ENCODE assay signal across 19 cellular contexts in genomic region chr12:110345963-110346362, GRCh38. TPM values are rescaled to one million over a fixed set of nuclear protein-coding genes. Genes with fewer than 3 reads are reported as not detected.
DNase-seq lines count a peak whose midpoint lies in the region; ATAC-seq, FAIRE-seq and TF ChIP-seq lines count a peak whose summit lies in the region.
"Had no signal": no experiment of that assay in that cellular context is flagged by ENCODE, and none has a peak within 500 bp of the region (broad histone marks: within the 10 kb centered on the region; RNA-seq: fewer than 3 reads in every experiment).

No MANE protein-coding gene starts in this region.

- H3K27me3 Mint-ChIP-seq in activated CD4-positive, alpha-beta T cell treated with anti-CD3 and anti-CD28 coated beads for 36 hours: no peaks in the 10 kb centered on the region
- no peaks in the 10 kb centered on the region for H3K27me3 Mint-ChIP-seq in CD8-positive, alpha-beta memory T cell
- H3K27me3 Mint-ChIP-seq: naive B cell had no signal

- no peak overlapping the region for H3K27ac Mint-ChIP-seq in activated CD4-positive, alpha-beta T cell treated with anti-CD3 and anti-CD28 coated beads for 36 hours
- peak overlapping the region in 1 of 8 donors; percentile 23 for H3K27ac Mint-ChIP-seq in CD8-positive, alpha-beta memory T cell

- peaks cover 80% of the 10 kb centered on the region for H3K36me3 Mint-ChIP-seq in activated CD4-positive, alpha-beta T cell treated with anti-CD3 and anti-CD28 coated beads for 36 hours (ENCODE audit: low read depth)
- peaks cover 34 to 82% (median 34%) of the 10 kb centered on the region in 3 donors for H3K36me3 Mint-ChIP-seq in CD8-positive, alpha-beta memory T cell

- peak; percentile 23 for FAIRE-seq in GM12891 (lab: Jason Lieb, UNC)
- FAIRE-seq: small intestine had no signal

- TF ChIP-seq POLR2A in GM12891 (IDR thresholded peaks at IDR 0.05; ENCODE audit: low read depth, low read length) (no peak), gastrocnemius medialis (IDR thresholded peaks at IDR 0.05) (no peak)

- no peaks in the 10 kb centered on the region for H4K20me1 ChIP-seq in PC-9 (ENCODE audit: insufficient read depth)

- no peaks in the 10 kb centered on the region for H3K27me3 ChIP-seq in PC-9 (ENCODE audit: insufficient read depth, low read depth)
- no peaks in the 10 kb centered on the region for H3K27me3 ChIP-seq in gastrocnemius medialis
- H3K27me3 ChIP-seq in CD8-positive, alpha-beta memory T cell (ENCODE audit: insufficient read depth, low read length, poor library complexity, severe bottlenecking): no peaks in the 10 kb centered on the region
- H3K27me3 ChIP-seq: SJSA1 had no signal

- no peak for ATAC-seq in gastrocnemius medialis
- ATAC-seq in activated CD4-positive, alpha-beta T cell treated with anti-CD3 and anti-CD28 coated beads for 36 hours: no peak
- ATAC-seq in GM21786 (IDR thresholded peaks at IDR 0.05; ENCODE audit: unreplicated experiment): no peak
- ATAC-seq: activated T-cell treated with anti-CD3 and anti-CD28 coated beads, Interleukin-2, amount 50 U/mL, for 4 hours had no signal

- H3F3A ChIP-seq in PC-9 (ENCODE audit: insufficient read depth, low read depth): peaks cover 67% of the 10 kb centered on the region

- H2AFZ ChIP-seq in PC-9: no peak overlapping the region
- H2AFZ ChIP-seq: parathyroid adenoma had no signal

- TF ChIP-seq CTCF in PC-9 (conservative IDR thresholded peaks at IDR 0.05): no peak
- TF ChIP-seq CTCF in gastrocnemius medialis (IDR thresholded peaks at IDR 0.05 in 4 of 5, conservative IDR thresholded peaks at IDR 0.05 in 1 of 5): no peak

- H3K4me1 ChIP-seq in PC-9 (replicated peaks; ENCODE audit: insufficient read depth) (peaks cover 34% of the 10 kb centered on the region), gastrocnemius medialis (no peaks in the 10 kb centered on the region)
- H3K4me1 ChIP-seq in CD8-positive, alpha-beta memory T cell (ENCODE audit: insufficient read depth, low read length): peaks cover 18% of the 10 kb centered on the region
- H3K4me1 ChIP-seq: HAP-1, SJSA1 had no signal

- H3K9me2 ChIP-seq in PC-9 (ENCODE audit: insufficient read depth): no peaks in the 10 kb centered on the region

- H3K9me3 ChIP-seq in PC-9 (ENCODE audit: insufficient read depth, low read depth) (no peaks in the 10 kb centered on the region), gastrocnemius medialis (no peaks in the 10 kb centered on the region)
- no peaks in the 10 kb centered on the region for H3K9me3 ChIP-seq in CD8-positive, alpha-beta memory T cell (ENCODE audit: low read length)
- H3K9me3 ChIP-seq: HAP-1, SJSA1 had no signal

- H3K4me3 Mint-ChIP-seq in activated CD4-positive, alpha-beta T cell treated with anti-CD3 and anti-CD28 coated beads for 36 hours: no peak overlapping the region
- no peak overlapping the region for H3K4me3 Mint-ChIP-seq in CD8-positive, alpha-beta memory T cell
- H3K4me3 Mint-ChIP-seq: activated T-cell treated with anti-CD3 and anti-CD28 coated beads, Interleukin-2, amount 50 U/mL, for 4 hours; naive B cell had no signal

- intact Hi-C loops in PC-9 (cut with micrococcal nuclease; ENCODE audit: unreplicated experiment) (loop anchor here (2.0 kb wide), 1 partner anchor 77 kb away; no protein-coding TSS in a partner anchor), gastrocnemius medialis (cut with DNase I; ENCODE audit: low total_unique reads) (no loop called here)
- intact Hi-C loops in activated CD4-positive, alpha-beta T cell treated with anti-CD3 and anti-CD28 coated beads for 36 hours (cut with DNase I, micrococcal nuclease): no loop called here

- peak overlapping the region; percentile 65 for H3K4me2 ChIP-seq in PC-9

- in situ Hi-C loops in gastrocnemius medialis (cut with MboI; ENCODE audit: low sequenced_read_pairs in 4 of 4): no loop called here

- H3K4me3 ChIP-seq in PC-9: no peak overlapping the region
- H3K4me3 ChIP-seq in gastrocnemius medialis: no peak overlapping the region
- no peak overlapping the region for H3K4me3 ChIP-seq in CD8-positive, alpha-beta memory T cell (ENCODE audit: low read length)
- H3K4me3 ChIP-seq: HAP-1, SJSA1 had no signal

- peaks cover 33% of the 10 kb centered on the region for H3K4me1 Mint-ChIP-seq in activated CD4-positive, alpha-beta T cell treated with anti-CD3 and anti-CD28 coated beads for 36 hours
- H3K4me1 Mint-ChIP-seq in CD8-positive, alpha-beta memory T cell: peaks cover 10 to 13% (median 12%) of the 10 kb centered on the region in 3 donors

- POLR2A ChIA-PET in PC-9 (lab: Charles Lee; ENCODE audit: unreplicated experiment): interaction anchor here (0.7 kb wide), 1 partner anchor 18 kb away, joined by 3 read pairs; no protein-coding TSS in a partner anchor
- POLR2A ChIA-PET in activated CD4-positive, alpha-beta T cell treated with anti-CD3 and anti-CD28 coated beads for 36 hours (lab: Charles Lee): no interaction called here
- POLR2A ChIA-PET in CD8-positive, alpha-beta memory T cell (lab: Charles Lee): no interaction called here

- peaks cover 17% of the 10 kb centered on the region; the same call in 1 of the 2 replicates for H3K79me2 ChIP-seq in PC-9 (ENCODE audit: low read depth)
- H3K79me2 ChIP-seq: parathyroid adenoma had no signal

- H3K27ac ChIP-seq in PC-9 (peak overlapping the region; percentile 91), epithelial cell of prostate (peak overlapping the region; percentile 94), gastrocnemius medialis (peak overlapping the region in 3 of 4 donors; percentile 27 to 60 (median 54))
- H3K27ac ChIP-seq in CD8-positive, alpha-beta memory T cell (ENCODE audit: low read depth, low read length): no peak overlapping the region
- H3K27ac ChIP-seq: parathyroid adenoma, SJSA1 had no signal

- peaks cover 62% of the 10 kb centered on the region for H3K36me3 ChIP-seq in PC-9 (ENCODE audit: low read depth)
- peaks cover 10 to 100% of the 10 kb centered on the region in 2 donors for H3K36me3 ChIP-seq in gastrocnemius medialis
- peaks cover 56% of the 10 kb centered on the region for H3K36me3 ChIP-seq in CD8-positive, alpha-beta memory T cell (ENCODE audit: insufficient read depth, low read length)

- TSS peak; percentile 12 for BruUV-seq in PC-9 (replicated peaks; lab: Mats Ljungman, UMichigan)

- DNase-seq in GM12891 (ENCODE audit: insufficient read length, low spot score) (no peak), PC-9 (no peak), epithelial cell of prostate (ENCODE audit: low read depth, low spot score) (no peak), gastrocnemius medialis (no peak)
- no peak for DNase-seq in activated CD4-positive, alpha-beta T cell treated with anti-CD3 and anti-CD28 coated beads for 36 hours
- DNase-seq in CD8-positive, alpha-beta memory T cell: no peak
- DNase-seq: activated CD4-positive, alpha-beta T cell treated with anti-CD3 and anti-CD28 coated beads for 48 hours; activated T-cell treated with anti-CD3 and anti-CD28 coated beads, Interleukin-2, amount 50 U/mL, for 4 hours; C1 segment of cervical spinal cord; DMS79 treated with DMSO at 0.1 percent for 48 hours; effector CD4-positive, alpha-beta T cell; Karpas-422; naive B cell; NCI-H69; small intestine had no signal

- H3K9me3 Mint-ChIP-seq in activated CD4-positive, alpha-beta T cell treated with anti-CD3 and anti-CD28 coated beads for 36 hours (ENCODE audit: low read depth): no peaks in the 10 kb centered on the region
- no peaks in the 10 kb centered on the region for H3K9me3 Mint-ChIP-seq in CD8-positive, alpha-beta memory T cell
- H3K9me3 Mint-ChIP-seq: activated T-cell treated with anti-CD3 and anti-CD28 coated beads, Interleukin-2, amount 50 U/mL, for 4 hours; naive B cell had no signal

- CTCF ChIA-PET in PC-9 (lab: Charles Lee): no interaction called here
- CTCF ChIA-PET in activated CD4-positive, alpha-beta T cell treated with anti-CD3 and anti-CD28 coated beads for 36 hours (lab: Charles Lee): no interaction called here
- CTCF ChIA-PET in CD8-positive, alpha-beta memory T cell (lab: Charles Lee): no interaction called here

TF ChIP-seq in GM12891, 5 proteins besides CTCF, POLR2A, EP300 and RAD21:
- TF ChIP-seq PAX5 (IDR thresholded peaks at IDR 0.05; ENCODE audit: insufficient read depth, low read length, severe bottlenecking): no peak
- peak; percentile 58; the same call in 1 of the 2 replicates for TF ChIP-seq POLR2AphosphoS5 (IDR thresholded peaks at IDR 0.05; ENCODE audit: low read depth, low read length)

RNA-seq across cellular contexts. Expression of gene ANAPC7, which starts 57.5 kb away (rescaled TPM):
- polyA plus RNA-seq in GM12891 (2012; ENCODE audit: low read depth, missing spikeins): 26.8 TPM
- total RNA-seq in PC-9 (2021): 48.7 and 52.4 TPM in 2 replicates
- total RNA-seq in gastrocnemius medialis: 10 to 100 TPM; 27.5 to 57.1 (median 38.2) TPM
- total RNA-seq in activated CD4-positive, alpha-beta T cell treated with anti-CD3 and anti-CD28 coated beads for 36 hours: 10 to 100 TPM; 52.6 to 63.6 TPM
- total RNA-seq in CD8-positive, alpha-beta memory T cell: 10 to 100 TPM; 66.7 to 67.1 TPM
- 26.9 TPM for polyA plus RNA-seq in CD8-positive, alpha-beta memory T cell
